Comparison of ENCODE assay signal across 16 cellular contexts in the genomic region with DNA sequence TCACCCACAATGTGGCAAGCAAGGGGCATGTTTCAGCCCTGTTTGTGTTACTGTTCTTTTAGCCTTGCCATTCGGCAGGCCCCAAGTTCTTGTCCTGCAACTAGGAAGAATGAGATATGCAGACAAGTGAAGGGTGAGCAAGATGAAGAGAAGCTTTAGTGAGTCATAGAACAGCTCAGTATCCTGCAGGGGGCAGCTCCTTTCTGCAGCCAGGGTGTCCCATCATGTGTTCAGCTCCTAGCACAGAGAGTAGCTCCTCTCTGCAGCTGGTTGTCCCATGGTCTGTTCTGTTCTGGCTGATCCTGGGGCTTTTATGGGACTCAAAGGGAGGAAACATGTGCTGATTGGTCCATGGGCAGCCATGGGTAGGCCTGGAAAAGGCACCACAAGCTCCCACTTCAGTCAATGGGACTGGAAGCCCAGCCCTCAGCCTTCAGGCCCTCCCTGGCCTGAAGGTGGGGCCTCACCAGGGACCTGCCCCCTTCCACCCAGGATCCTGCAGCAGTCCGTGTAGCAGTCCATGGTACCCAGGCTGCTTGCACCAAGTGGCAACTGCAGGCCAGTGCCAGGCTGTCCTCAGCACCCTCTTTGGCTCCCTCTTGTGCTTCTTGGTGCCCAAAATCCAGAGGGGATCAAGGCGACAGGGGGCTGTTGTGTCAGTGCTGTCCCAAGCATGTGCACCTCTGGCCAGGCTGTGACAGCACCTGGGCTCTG.
DNase-seq lines count a peak whose midpoint lies in the region; ATAC-seq and TF ChIP-seq lines count a peak whose summit lies in the region.
"Had no signal": no experiment of that assay in that cellular context is flagged by ENCODE, and none has a peak within 500 bp of the region (broad histone marks: within the 10 kb centered on the region; RNA-seq: fewer than 3 reads in every experiment).

No MANE protein-coding gene starts in this region.

- H3K4me1 Mint-ChIP-seq in WTC11 = peaks cover 8% of the 10 kb centered on the region

- no peak for DNase-seq in GM12864 (ENCODE audit: low read depth)
- no peak for DNase-seq in HCT116 (ENCODE audit: low read depth, low spot score)
- peak; percentile 15 for DNase-seq in WTC11 (ENCODE audit: low spot score)
- DNase-seq in lower lobe of right lung = no peak
- DNase-seq in NCI-H1694 (lab: John Stamatoyannopoulos, UW) = no peak
- no peak for DNase-seq in COLO829 (ENCODE audit: low spot score)
- DNase-seq in NCI-H2171 treated with DMSO at 0.1 percent for 48 hours (lab: John Stamatoyannopoulos, UW) = no peak
- DNase-seq in NCI-H146 treated with DMSO at 0.1 percent for 48 hours (lab: John Stamatoyannopoulos, UW; ENCODE audit: unreplicated experiment) = no peak
- DNase-seq: activated CD4-positive, alpha-beta T cell treated with anti-CD3 and anti-CD28 coated beads, Interleukin-2, amount 50 U/mL, for 48 hours; activated gamma-delta T cell; effector CD4-positive, alpha-beta T cell; kidney glomerular epithelial cell; NCI-H1105; retina; T-helper 9 cell had no signal

- peak; percentile 54 for TF ChIP-seq RAD21 in HCT116 (IDR thresholded peaks at IDR 0.05; ENCODE audit: low read depth)

- H3K9me2 ChIP-seq in HCT116 (ENCODE audit: insufficient read depth) = no peaks in the 10 kb centered on the region

- H3K36me3 Mint-ChIP-seq in WTC11 = peaks cover 15% of the 10 kb centered on the region

- H3K9me3 ChIP-seq in HCT116 (ENCODE audit: control insufficient read depth in 1 of 2, insufficient read depth in 1 of 2, low read depth in 1 of 2, low read length in 2 of 2) (no peaks in the 10 kb centered on the region), lower lobe of right lung (no peaks in the 10 kb centered on the region)

- no peak overlapping the region for H3K4me3 Mint-ChIP-seq in WTC11
- H3K4me3 Mint-ChIP-seq: brain had no signal

- H3K4me1 ChIP-seq in HCT116 (ENCODE audit: control insufficient read depth in 1 of 2, insufficient read depth in 2 of 2, low read length in 2 of 2) (no peaks in the 10 kb centered on the region), lower lobe of right lung (no peaks in the 10 kb centered on the region)

- intact Hi-C loops in HCT116 (cut with micrococcal nuclease) = no loop called here
- intact Hi-C loops in lower lobe of right lung (cut with DNase I) = no loop called here

- H3K27ac ChIP-seq in HCT116 (ENCODE audit: low read depth, low read length) = no peak overlapping the region
- H3K27ac ChIP-seq in lower lobe of right lung = no peak overlapping the region

- RAD21 ChIA-PET in HCT116 (lab: Charles Lee; ENCODE audit: low non-redundant PET in 1 of 2, low total read pairs in 2 of 2, uncharacterized antibody in 2 of 2, unreplicated experiment in 2 of 2) = interaction anchor here in 1 of 2 experiments (1.1 kb wide), 1 partner anchor 584 kb away, joined by 3 read pairs; no protein-coding TSS in a partner anchor

- H3K4me3 ChIP-seq in GM12864 (ENCODE audit: low read depth, low read length) (no peak overlapping the region), HCT116 (replicated peaks in 1 of 2; ENCODE audit: low read depth in 1 of 2, low read length in 2 of 2) (no peak overlapping the region), lower lobe of right lung (no peak overlapping the region)

- TF ChIP-seq POLR2A in HCT116 (IDR thresholded peaks at IDR 0.05; ENCODE audit: borderline replicate concordance, extremely low read depth, insufficient read depth, insufficient read length) = no peak

- H2AFZ ChIP-seq in HCT116 (ENCODE audit: low read depth, low read length, poor library complexity, severe bottlenecking) = no peak overlapping the region

- no peaks in the 10 kb centered on the region for H3K27me3 ChIP-seq in HCT116 (ENCODE audit: insufficient read depth, low read length)
- H3K27me3 ChIP-seq in lower lobe of right lung (ENCODE audit: low read depth) = no peaks in the 10 kb centered on the region

- H3K27ac Mint-ChIP-seq in WTC11 = no peak overlapping the region
- H3K27ac Mint-ChIP-seq: brain had no signal

- H3K79me2 ChIP-seq in HCT116 (ENCODE audit: insufficient read depth, low read length) = no peaks in the 10 kb centered on the region

- BruUV-seq in HCT116 (replicated peaks; lab: Mats Ljungman, UMichigan) = no TSS peak

- TF ChIP-seq CTCF in GM12864 (IDR thresholded peaks at IDR 0.05; ENCODE audit: low read depth, low read length, missing control alignments) = peak; percentile 9
- TF ChIP-seq CTCF in HCT116 (IDR thresholded peaks at IDR 0.05 in 2 of 3, conservative IDR thresholded peaks at IDR 0.05 in 1 of 3; ENCODE audit: borderline replicate concordance in 1 of 3, insufficient read depth in 1 of 3, low read depth in 2 of 3, low read length in 2 of 3) = peak in 2 of 3 experiments; percentile 13; a peak in 1 of 6 replicates
- TF ChIP-seq CTCF in WTC11 (IDR thresholded peaks at IDR 0.05) = no peak
- TF ChIP-seq CTCF in lower lobe of right lung (IDR thresholded peaks at IDR 0.05) = no peak

- no peaks in the 10 kb centered on the region for H3K36me3 ChIP-seq in HCT116 (ENCODE audit: control insufficient read depth in 1 of 2, insufficient read depth in 2 of 2, low read length in 2 of 2)
- no peaks in the 10 kb centered on the region for H3K36me3 ChIP-seq in lower lobe of right lung

- H4K20me1 ChIP-seq in HCT116 (ENCODE audit: insufficient read depth) = no peaks in the 10 kb centered on the region

- no peak overlapping the region for H3K4me2 ChIP-seq in HCT116 (ENCODE audit: low read length)

- POLR2A ChIA-PET in HCT116 (lab: Charles Lee) = no interaction called here
- POLR2A ChIA-PET in WTC11 (lab: Charles Lee) = no interaction called here

- peak; percentile 82 for ATAC-seq in HCT116
- peak; percentile 63 for ATAC-seq in WTC11
- peak; percentile 29 to 51 for ATAC-seq in lower lobe of right lung

- CTCF ChIA-PET in HCT116 (lab: Charles Lee) (interaction anchor here (0.8 kb wide), 1 partner anchor 8 kb away, joined by 3 read pairs; no protein-coding TSS in a partner anchor), WTC11 (lab: Charles Lee) (interaction anchor here (0.8 to 1.4 kb wide), 6 partner anchors 9 to 633 kb away, joined by 3 to 7 read pairs (median 4); no protein-coding TSS in a partner anchor)

- H3K9me3 Mint-ChIP-seq in WTC11 = peaks cover 17% of the 10 kb centered on the region

- H3K27me3 Mint-ChIP-seq in WTC11 (ENCODE audit: low read depth) = no peaks in the 10 kb centered on the region; the same call in 1 of the 2 replicates
- H3K27me3 Mint-ChIP-seq: brain had no signal

- no peak overlapping the region for H3K9ac ChIP-seq in HCT116 (ENCODE audit: low read length)

TF ChIP-seq in HCT116, 20 proteins besides CTCF, POLR2A, EP300 and RAD21:
- TF ChIP-seq ZFX (IDR thresholded peaks at IDR 0.05) (no peak), JUND (IDR thresholded peaks at IDR 0.05) (no peak), EGR1 (IDR thresholded peaks at IDR 0.05; ENCODE audit: low read depth) (no peak), SRF (IDR thresholded peaks at IDR 0.05; ENCODE audit: low read depth) (no peak), ELF1 (IDR thresholded peaks at IDR 0.05; ENCODE audit: borderline replicate concordance, low read depth) (no peak), ZNF274 (IDR thresholded peaks at IDR 0.05; ENCODE audit: low read depth, low read length) (no peak), EZH2phosphoT487 (IDR thresholded peaks at IDR 0.05; ENCODE audit: borderline replicate concordance) (no peak), SIN3A (IDR thresholded peaks at IDR 0.05; ENCODE audit: low read depth) (no peak)
- TF ChIP-seq, protein P1, sequence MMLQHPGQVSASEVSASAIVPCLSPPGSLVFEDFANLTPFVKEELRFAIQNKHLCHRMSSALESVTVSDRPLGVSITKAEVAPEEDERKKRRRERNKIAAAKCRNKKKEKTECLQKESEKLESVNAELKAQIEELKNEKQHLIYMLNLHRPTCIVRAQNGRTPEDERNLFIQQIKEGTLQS (IDR thresholded peaks at IDR 0.05) = no peak

TF ChIP-seq in WTC11, 78 proteins besides CTCF, POLR2A, EP300 and RAD21 (continues in another document):
- TF ChIP-seq ZNF232 (CRISPR knock-in tag; IDR thresholded peaks at IDR 0.05) (no peak), MYBL2 (CRISPR knock-in tag; IDR thresholded peaks at IDR 0.05) (no peak), GTF2I (CRISPR knock-in tag; conservative IDR thresholded peaks at IDR 0.05) (no peak), PRRX2 (CRISPR knock-in tag; IDR thresholded peaks at IDR 0.05) (no peak), KAT7 (CRISPR knock-in tag; IDR thresholded peaks at IDR 0.05; ENCODE audit: borderline replicate concordance) (no peak), ZNF317 (CRISPR knock-in tag; IDR thresholded peaks at IDR 0.05; ENCODE audit: borderline replicate concordance, low read depth) (no peak)
- TF ChIP-seq, protein P2, sequence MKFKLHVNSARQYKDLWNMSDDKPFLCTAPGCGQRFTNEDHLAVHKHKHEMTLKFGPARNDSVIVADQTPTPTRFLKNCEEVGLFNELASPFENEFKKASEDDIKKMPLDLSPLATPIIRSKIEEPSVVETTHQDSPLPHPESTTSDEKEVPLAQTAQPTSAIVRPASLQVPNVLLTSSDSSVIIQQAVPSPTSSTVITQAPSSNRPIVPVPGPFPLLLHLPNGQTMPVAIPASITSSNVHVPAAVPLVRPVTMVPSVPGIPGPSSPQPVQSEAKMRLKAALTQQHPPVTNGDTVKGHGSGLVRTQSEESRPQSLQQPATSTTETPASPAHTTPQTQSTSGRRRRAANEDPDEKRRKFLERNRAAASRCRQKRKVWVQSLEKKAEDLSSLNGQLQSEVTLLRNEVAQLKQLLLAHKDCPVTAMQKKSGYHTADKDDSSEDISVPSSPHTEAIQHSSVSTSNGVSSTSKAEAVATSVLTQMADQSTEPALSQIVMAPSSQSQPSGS (CRISPR knock-in tag; IDR thresholded peaks at IDR 0.05; ENCODE audit: borderline replicate concordance, low read depth) = no peak
- TF ChIP-seq, protein P3, sequence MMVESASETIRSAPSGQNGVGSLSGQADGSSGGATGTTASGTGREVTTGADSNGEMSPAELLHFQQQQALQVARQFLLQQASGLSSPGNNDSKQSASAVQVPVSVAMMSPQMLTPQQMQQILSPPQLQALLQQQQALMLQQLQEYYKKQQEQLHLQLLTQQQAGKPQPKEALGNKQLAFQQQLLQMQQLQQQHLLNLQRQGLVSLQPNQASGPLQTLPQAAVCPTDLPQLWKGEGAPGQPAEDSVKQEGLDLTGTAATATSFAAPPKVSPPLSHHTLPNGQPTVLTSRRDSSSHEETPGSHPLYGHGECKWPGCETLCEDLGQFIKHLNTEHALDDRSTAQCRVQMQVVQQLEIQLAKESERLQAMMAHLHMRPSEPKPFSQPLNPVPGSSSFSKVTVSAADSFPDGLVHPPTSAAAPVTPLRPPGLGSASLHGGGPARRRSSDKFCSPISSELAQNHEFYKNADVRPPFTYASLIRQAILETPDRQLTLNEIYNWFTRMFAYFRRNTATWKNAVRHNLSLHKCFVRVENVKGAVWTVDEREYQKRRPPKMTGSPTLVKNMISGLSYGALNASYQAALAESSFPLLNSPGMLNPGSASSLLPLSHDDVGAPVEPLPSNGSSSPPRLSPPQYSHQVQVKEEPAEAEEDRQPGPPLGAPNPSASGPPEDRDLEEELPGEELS (CRISPR knock-in tag; IDR thresholded peaks at IDR 0.05) = no peak

Comparison
In these comparisons a context has a peak if more than half of its experiments do, and no peak if none do; other contexts are left out.
1. CTCF ChIP-seq: peak in GM12864 (single experiment) and HCT116 (2 of 3); none in WTC11 (single experiment) and lower lobe of right lung (single experiment).
2. Peak in every context shown above with its lines, with median percentiles within 50 percentile points of each other: ATAC-seq.